ENCODE assay signal across 8 cellular contexts in genomic region chr16:70695351-70696070, GRCh38.
DNase-seq lines count a peak whose midpoint lies in the region; ATAC-seq and TF ChIP-seq lines count a peak whose summit lies in the region.

No MANE protein-coding gene starts in this region.

- no peaks in the 10 kb centered on the region for H3K9me2 ChIP-seq in Loucy (replicated peaks; ENCODE audit: low read depth, low read length)

- peaks cover 60% of the 10 kb centered on the region for H3K4me1 ChIP-seq in Loucy (ENCODE audit: insufficient read depth, low read length, poor library complexity, severe bottlenecking)
- H3K4me1 ChIP-seq in muscle layer of duodenum (ENCODE audit: control insufficient read depth in 1 of 2, insufficient read depth in 2 of 2, low read length in 2 of 2), result peaks cover 11 to 86% of the 10 kb centered on the region in 2 donors

- no peaks in the 10 kb centered on the region for H3F3A ChIP-seq in Loucy (ENCODE audit: low read depth)

- H3K79me2 ChIP-seq in Loucy (ENCODE audit: insufficient read depth, low read length), result 0 out of 2 replicates have a peak, but pooled peaks cover 4% of the 10 kb centered on the region

- H3K27me3 ChIP-seq in Loucy (ENCODE audit: insufficient read depth, low read length, poor library complexity, severe bottlenecking), result no peaks in the 10 kb centered on the region
- H3K27me3 ChIP-seq in muscle layer of duodenum (ENCODE audit: low read depth, low read length), result no peaks in the 10 kb centered on the region

- H3K4me3 ChIP-seq in Loucy (ENCODE audit: low read length, poor library complexity, severe bottlenecking) (peak overlapping the region; percentile 61), choroid plexus epithelial cell (ENCODE audit: low read depth, low read length) (no peak overlapping the region), muscle layer of duodenum (ENCODE audit: low read depth in 1 of 2, low read length in 2 of 2) (no peak overlapping the region)

- H3K36me3 ChIP-seq in Loucy (ENCODE audit: insufficient read depth, low read length) (peaks cover 3% of the 10 kb centered on the region; the same call in 1 of the 2 replicates), muscle layer of duodenum (ENCODE audit: control insufficient read depth in 1 of 2, insufficient read depth in 2 of 2, low read length in 2 of 2) (peaks cover 0 to 3% of the 10 kb centered on the region in 2 donors)

- H3K9me3 ChIP-seq in Loucy (ENCODE audit: insufficient read depth, low read depth, low read length) (no peaks in the 10 kb centered on the region), muscle layer of duodenum (ENCODE audit: control insufficient read depth in 1 of 2, low read length in 2 of 2) (no peaks in the 10 kb centered on the region)

- peak; percentile 28; the same call in 1 of the 2 replicates for TF ChIP-seq CTCF in Loucy (conservative IDR thresholded peaks at IDR 0.05; ENCODE audit: low read length)
- TF ChIP-seq CTCF in choroid plexus epithelial cell (conservative IDR thresholded peaks at IDR 0.05; ENCODE audit: low read depth, low read length), result no peak

- no peaks in the 10 kb centered on the region for H4K20me1 ChIP-seq in Loucy (ENCODE audit: insufficient read depth, low read length, poor library complexity, severe bottlenecking)

- peak; percentile 64 for DNase-seq in DMS 273 treated with DMSO at 0.1 percent for 48 hours (lab: John Stamatoyannopoulos, UW)
- peak; percentile 18 for DNase-seq in choroid plexus epithelial cell (ENCODE audit: low read depth)
- no peak for DNase-seq in pons (ENCODE audit: low spot score)
- no peak for DNase-seq in D341Med (ENCODE audit: low spot score)

- peak overlapping the region; percentile 74 for H3K9ac ChIP-seq in Loucy (ENCODE audit: low read depth, low read length, poor library complexity, severe bottlenecking)

- peak overlapping the region; percentile 16 for H3K27ac ChIP-seq in muscle layer of duodenum (ENCODE audit: low read length)

- no peak for ATAC-seq in HG02885 (IDR thresholded peaks at IDR 0.05; ENCODE audit: poor library complexity, unreplicated experiment)
- ATAC-seq in GM19452 (IDR thresholded peaks at IDR 0.05; ENCODE audit: unreplicated experiment), result no peak

- H2AFZ ChIP-seq in Loucy (ENCODE audit: low read length), result peak overlapping the region; percentile 52; the same call in 1 of the 2 replicates

- peak overlapping the region; percentile 68 for H3K4me2 ChIP-seq in Loucy (ENCODE audit: low read depth, low read length, poor library complexity, severe bottlenecking)

Comparison
In these comparisons a context has a peak if more than half of its experiments do, and no peak if none do; other contexts are left out.
1. DNase-seq: peak in DMS 273 treated with DMSO at 0.1 percent for 48 hours (single experiment) and choroid plexus epithelial cell (single experiment); none in pons (single experiment) and D341Med (single experiment).